In the genomic region with DNA sequence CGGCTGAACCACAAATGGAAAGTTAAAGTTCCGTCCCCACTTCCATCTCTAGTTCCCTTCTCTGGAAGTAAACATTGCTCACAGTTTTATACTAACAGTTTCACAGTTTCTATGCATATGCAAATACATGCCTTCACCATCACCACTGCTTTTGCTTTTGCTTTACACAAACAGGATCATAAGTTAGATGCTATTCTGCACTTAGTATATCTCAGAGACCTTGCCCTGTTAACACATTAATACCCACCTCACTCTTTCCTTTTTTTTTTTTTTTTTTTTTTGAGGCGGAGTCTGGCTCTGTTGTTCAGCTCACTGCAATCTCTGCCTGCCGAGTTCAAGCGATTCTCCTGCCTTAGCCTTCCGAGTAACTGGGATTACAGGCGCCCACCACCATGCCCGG, we compare ENCODE assay signal across 1 cellular context.
TF ChIP-seq lines count a peak whose summit lies in the region.

No MANE protein-coding gene starts in this region.

TF ChIP-seq in HepG2, 621 proteins besides CTCF, POLR2A, EP300 and RAD21:
- TF ChIP-seq ZNF652 (CRISPR knock-in tag; IDR thresholded peaks at IDR 0.05; ENCODE audit: borderline replicate concordance, low read depth) = peak; percentile 71
- TF ChIP-seq, protein P1, sequence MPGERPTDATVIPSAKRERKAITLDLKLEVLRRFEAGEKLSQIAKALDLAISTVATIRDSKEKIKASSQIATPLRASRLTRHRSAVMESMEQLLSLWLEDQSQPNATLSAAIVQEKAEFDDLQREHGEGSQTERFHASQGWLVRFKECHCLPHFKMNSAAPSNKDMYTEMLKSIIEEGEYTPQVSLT (CRISPR knock-in tag; IDR thresholded peaks at IDR 0.05; ENCODE audit: borderline replicate concordance, low read depth) = no peak
- TF ChIP-seq ZNF567 (CRISPR knock-in tag; IDR thresholded peaks at IDR 0.05; ENCODE audit: borderline replicate concordance) = 0 out of 2 replicates have a peak, but pooled peaks have one; percentile 29
- TF ChIP-seq, protein P2, sequence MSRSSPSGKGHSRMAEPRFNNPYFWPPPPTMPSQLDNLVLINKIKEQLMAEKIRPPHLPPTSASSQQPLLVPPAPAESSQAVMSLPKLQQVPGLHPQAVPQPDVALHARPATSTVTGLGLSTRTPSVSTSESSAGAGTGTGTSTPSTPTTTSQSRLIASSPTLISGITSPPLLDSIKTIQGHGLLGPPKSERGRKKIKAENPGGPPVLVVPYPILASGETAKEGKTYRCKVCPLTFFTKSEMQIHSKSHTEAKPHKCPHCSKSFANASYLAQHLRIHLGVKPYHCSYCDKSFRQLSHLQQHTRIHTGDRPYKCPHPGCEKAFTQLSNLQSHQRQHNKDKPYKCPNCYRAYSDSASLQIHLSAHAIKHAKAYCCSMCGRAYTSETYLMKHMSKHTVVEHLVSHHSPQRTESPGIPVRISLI (CRISPR knock-in tag; IDR thresholded peaks at IDR 0.05; ENCODE audit: borderline replicate concordance) = peak; percentile 61; the same call in 1 of the 2 replicates
- TF ChIP-seq, protein P3, sequence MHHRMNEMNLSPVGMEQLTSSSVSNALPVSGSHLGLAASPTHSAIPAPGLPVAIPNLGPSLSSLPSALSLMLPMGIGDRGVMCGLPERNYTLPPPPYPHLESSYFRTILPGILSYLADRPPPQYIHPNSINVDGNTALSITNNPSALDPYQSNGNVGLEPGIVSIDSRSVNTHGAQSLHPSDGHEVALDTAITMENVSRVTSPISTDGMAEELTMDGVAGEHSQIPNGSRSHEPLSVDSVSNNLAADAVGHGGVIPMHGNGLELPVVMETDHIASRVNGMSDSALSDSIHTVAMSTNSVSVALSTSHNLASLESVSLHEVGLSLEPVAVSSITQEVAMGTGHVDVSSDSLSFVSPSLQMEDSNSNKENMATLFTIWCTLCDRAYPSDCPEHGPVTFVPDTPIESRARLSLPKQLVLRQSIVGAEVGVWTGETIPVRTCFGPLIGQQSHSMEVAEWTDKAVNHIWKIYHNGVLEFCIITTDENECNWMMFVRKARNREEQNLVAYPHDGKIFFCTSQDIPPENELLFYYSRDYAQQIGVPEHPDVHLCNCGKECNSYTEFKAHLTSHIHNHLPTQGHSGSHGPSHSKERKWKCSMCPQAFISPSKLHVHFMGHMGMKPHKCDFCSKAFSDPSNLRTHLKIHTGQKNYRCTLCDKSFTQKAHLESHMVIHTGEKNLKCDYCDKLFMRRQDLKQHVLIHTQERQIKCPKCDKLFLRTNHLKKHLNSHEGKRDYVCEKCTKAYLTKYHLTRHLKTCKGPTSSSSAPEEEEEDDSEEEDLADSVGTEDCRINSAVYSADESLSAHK (CRISPR knock-in tag; IDR thresholded peaks at IDR 0.05; ENCODE audit: borderline replicate concordance) = no peak
- TF ChIP-seq RXRB (CRISPR knock-in tag; IDR thresholded peaks at IDR 0.05; ENCODE audit: borderline replicate concordance) = 0 out of 2 replicates have a peak, but pooled peaks have one; percentile 11
- TF ChIP-seq FIP1L1 (IDR thresholded peaks at IDR 0.05; ENCODE audit: borderline replicate concordance, insufficient read depth, low read depth, low read length) = no peak
- TF ChIP-seq, protein P4, sequence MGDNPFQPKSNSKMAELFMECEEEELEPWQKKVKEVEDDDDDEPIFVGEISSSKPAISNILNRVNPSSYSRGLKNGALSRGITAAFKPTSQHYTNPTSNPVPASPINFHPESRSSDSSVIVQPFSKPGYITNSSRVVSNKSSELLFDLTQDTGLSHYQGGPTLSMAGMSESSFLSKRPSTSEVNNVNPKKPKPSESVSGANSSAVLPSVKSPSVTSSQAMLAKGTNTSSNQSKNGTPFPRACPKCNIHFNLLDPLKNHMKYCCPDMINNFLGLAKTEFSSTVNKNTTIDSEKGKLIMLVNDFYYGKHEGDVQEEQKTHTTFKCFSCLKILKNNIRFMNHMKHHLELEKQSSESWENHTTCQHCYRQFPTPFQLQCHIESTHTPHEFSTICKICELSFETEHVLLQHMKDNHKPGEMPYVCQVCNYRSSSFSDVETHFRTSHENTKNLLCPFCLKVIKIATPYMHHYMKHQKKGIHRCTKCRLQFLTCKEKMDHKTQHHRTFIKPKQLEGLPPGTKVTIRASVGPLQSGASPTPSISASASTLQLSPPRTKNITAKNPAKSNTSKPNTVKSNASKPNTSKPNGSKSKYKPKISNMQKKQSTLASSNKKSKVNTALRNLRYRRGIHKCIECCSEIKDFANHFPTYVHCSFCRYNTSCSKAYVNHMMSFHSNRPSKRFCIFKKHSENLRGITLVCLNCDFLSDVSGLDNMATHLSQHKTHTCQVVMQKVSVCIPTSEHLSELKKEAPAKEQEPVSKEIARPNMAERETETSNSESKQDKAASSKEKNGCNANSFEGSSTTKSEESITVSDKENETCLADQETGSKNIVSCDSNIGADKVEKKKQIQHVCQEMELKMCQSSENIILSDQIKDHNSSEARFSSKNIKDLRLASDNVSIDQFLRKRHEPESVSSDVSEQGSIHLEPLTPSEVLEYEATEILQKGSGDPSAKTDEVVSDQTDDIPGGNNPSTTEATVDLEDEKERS (CRISPR knock-in tag; IDR thresholded peaks at IDR 0.05) = no peak
- TF ChIP-seq, protein P5, sequence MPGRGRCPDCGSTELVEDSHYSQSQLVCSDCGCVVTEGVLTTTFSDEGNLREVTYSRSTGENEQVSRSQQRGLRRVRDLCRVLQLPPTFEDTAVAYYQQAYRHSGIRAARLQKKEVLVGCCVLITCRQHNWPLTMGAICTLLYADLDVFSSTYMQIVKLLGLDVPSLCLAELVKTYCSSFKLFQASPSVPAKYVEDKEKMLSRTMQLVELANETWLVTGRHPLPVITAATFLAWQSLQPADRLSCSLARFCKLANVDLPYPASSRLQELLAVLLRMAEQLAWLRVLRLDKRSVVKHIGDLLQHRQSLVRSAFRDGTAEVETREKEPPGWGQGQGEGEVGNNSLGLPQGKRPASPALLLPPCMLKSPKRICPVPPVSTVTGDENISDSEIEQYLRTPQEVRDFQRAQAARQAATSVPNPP (CRISPR knock-in tag; IDR thresholded peaks at IDR 0.05) = no peak
- TF ChIP-seq TGIF2 (CRISPR knock-in tag; IDR thresholded peaks at IDR 0.05) = 0 out of 2 replicates have a peak, but pooled peaks have one; percentile 12
- no peak for TF ChIP-seq CREM (IDR thresholded peaks at IDR 0.05)
- no peak for TF ChIP-seq CREM (CRISPR knock-in tag; IDR thresholded peaks at IDR 0.05)
